Comparison of ENCODE assay signal across 19 cellular contexts in genomic region chr3:148150141-148150540, GRCh38.
A peak's percentile ranks its signal among the peaks of the same experiment; 100 is the strongest.
DNase-seq lines count a peak whose midpoint lies in the region; ATAC-seq and TF ChIP-seq lines count a peak whose summit lies in the region.
"Had no signal": no experiment of that assay in that cellular context is flagged by ENCODE, and none has a peak within 500 bp of the region (broad histone marks: within the 10 kb centered on the region; RNA-seq: fewer than 3 reads in every experiment).

No MANE protein-coding gene starts in this region.

- intact Hi-C loops in PC-3 (cut with micrococcal nuclease) (no loop called here), posterior cingulate gyrus (cut with DNase I) (no loop called here), thyroid gland (cut with DNase I) (no loop called here)

- H3K9ac ChIP-seq in PC-3 (ENCODE audit: low read length) (no peak overlapping the region), endodermal cell (ENCODE audit: extremely low read depth, low read length, poor library complexity, severe bottlenecking) (no peak overlapping the region)

- H3K27me3 ChIP-seq in ACC112 (ENCODE audit: insufficient read depth, low read length) (no peaks in the 10 kb centered on the region), PC-3 (ENCODE audit: low read length) (no peaks in the 10 kb centered on the region), endodermal cell (ENCODE audit: control insufficient read depth, insufficient read depth, low read length, poor library complexity, severe bottlenecking) (no peaks in the 10 kb centered on the region), thyroid gland (no peaks in the 10 kb centered on the region)
- H3K27me3 ChIP-seq: BE2C had no signal

- no peaks in the 10 kb centered on the region for H3K9me2 ChIP-seq in PC-3 (replicated peaks; ENCODE audit: low read length)

- H3K36me3 ChIP-seq in ACC112 (ENCODE audit: insufficient read depth, low read length), result no peaks in the 10 kb centered on the region
- no peaks in the 10 kb centered on the region for H3K36me3 ChIP-seq in PC-3 (ENCODE audit: low read depth, low read length)
- no peaks in the 10 kb centered on the region for H3K36me3 ChIP-seq in endodermal cell (ENCODE audit: control insufficient read depth, insufficient read depth, low read length)
- H3K36me3 ChIP-seq in thyroid gland, result no peaks in the 10 kb centered on the region
- H3K36me3 ChIP-seq: BE2C had no signal

- no peak overlapping the region for H3K4me3 Mint-ChIP-seq in endodermal cell
- H3K4me3 Mint-ChIP-seq: CD4-positive, CD25-positive, alpha-beta regulatory T cell; CD8-positive, alpha-beta memory T cell had no signal

- no peak overlapping the region for H3K27ac ChIP-seq in ACC112 (ENCODE audit: low read depth, low read length)
- no peak overlapping the region for H3K27ac ChIP-seq in PC-3 (ENCODE audit: low read length)
- H3K27ac ChIP-seq in endodermal cell (ENCODE audit: low read depth, low read length), result no peak overlapping the region
- H3K27ac ChIP-seq in thyroid gland, result no peak overlapping the region

- H3K36me3 Mint-ChIP-seq in endodermal cell (ENCODE audit: low read depth), result peaks cover 9% of the 10 kb centered on the region
- H3K36me3 Mint-ChIP-seq: CD4-positive, CD25-positive, alpha-beta regulatory T cell; CD8-positive, alpha-beta memory T cell had no signal

- peaks cover 29% of the 10 kb centered on the region for H3K9me3 Mint-ChIP-seq in endodermal cell

- TF ChIP-seq CTCF in PC-3 (conservative IDR thresholded peaks at IDR 0.05; ENCODE audit: low read depth, low read length), result no peak
- TF ChIP-seq CTCF in endodermal cell (conservative IDR thresholded peaks at IDR 0.05), result no peak
- no peak for TF ChIP-seq CTCF in thyroid gland (IDR thresholded peaks at IDR 0.05)

- no peaks in the 10 kb centered on the region for H3K27me3 Mint-ChIP-seq in endodermal cell (ENCODE audit: insufficient read depth)
- H3K27me3 Mint-ChIP-seq: CD8-positive, alpha-beta memory T cell had no signal

- DNase-seq in HCEC 1CT, result peak; percentile 30
- DNase-seq in PC-3, result peak; percentile 40
- no peak for DNase-seq in endodermal cell
- DNase-seq in posterior cingulate gyrus, result no peak
- DNase-seq in thyroid gland, result no peak
- no peak for DNase-seq in DMS 273 (lab: John Stamatoyannopoulos, UW; ENCODE audit: unreplicated experiment)
- DNase-seq: 8988T; BE2C; C1 segment of cervical spinal cord; CD4-positive, CD25-positive, alpha-beta regulatory T cell; CD8-positive, alpha-beta memory T cell; COR-L47; GDM1; GOT3; H7; IMR-90 had no signal

- H3K79me2 ChIP-seq in ACC112 (ENCODE audit: control insufficient read depth, insufficient read depth, low read length, unreplicated experiment) (no peaks in the 10 kb centered on the region), PC-3 (ENCODE audit: low read length) (no peaks in the 10 kb centered on the region)

- no peak overlapping the region for H3K4me3 ChIP-seq in ACC112 (ENCODE audit: low read depth, low read length)
- H3K4me3 ChIP-seq in PC-3 (ENCODE audit: low read length), result no peak overlapping the region
- no peak overlapping the region for H3K4me3 ChIP-seq in endodermal cell (ENCODE audit: low read length)
- H3K4me3 ChIP-seq in thyroid gland (replicated peaks in 1 of 3), result no peak overlapping the region
- H3K4me3 ChIP-seq: K562 had no signal

- CTCF ChIA-PET in PC-3 (lab: Charles Lee), result no interaction called here

- peak overlapping the region; percentile 31 for H2AFZ ChIP-seq in ACC112 (ENCODE audit: low read length, unreplicated experiment)
- H2AFZ ChIP-seq in PC-3 (ENCODE audit: low read length), result no peak overlapping the region

- BruUV-seq in PC-3 (replicated peaks; lab: Mats Ljungman, UMichigan), result no TSS peak

- H3F3A ChIP-seq in PC-3 (ENCODE audit: low read length, unreplicated experiment), result no peaks in the 10 kb centered on the region

- ATAC-seq in PC-3 (peak; percentile 18; the same call in 1 of the 2 replicates), GM19397 (IDR thresholded peaks at IDR 0.05; ENCODE audit: unreplicated experiment) (no peak)
- ATAC-seq: K562 had no signal

- no peaks in the 10 kb centered on the region for H4K20me1 ChIP-seq in PC-3 (ENCODE audit: low read length)

- H3K4me1 ChIP-seq in ACC112 (ENCODE audit: control insufficient read depth, insufficient read depth, low read length, unreplicated experiment) (peaks cover 21% of the 10 kb centered on the region), PC-3 (ENCODE audit: insufficient read depth, low read length) (no peaks in the 10 kb centered on the region; the same call in 1 of the 2 replicates), endodermal cell (ENCODE audit: control insufficient read depth, insufficient read depth, low read length) (no peaks in the 10 kb centered on the region), thyroid gland (peaks cover 9 to 15% of the 10 kb centered on the region in 2 donors)
- H3K4me1 ChIP-seq: BE2C had no signal

- no peak overlapping the region for H3K4me2 ChIP-seq in PC-3 (ENCODE audit: low read length)

- POLR2A ChIA-PET in PC-3 (lab: Charles Lee; ENCODE audit: unreplicated experiment), result no interaction called here

- WGBS in endodermal cell (ENCODE audit: insufficient coverage in 1 of 2, insufficient read length in 1 of 2), 2 experiments, result 100% methylated on average over 1 of the region's 2 CpGs; no CpG with 5 or more reads in 1 of the 2 experiments
- 87 to 92% methylated on average over 2 of the region's 2 CpGs for WGBS in thyroid gland, 2 donors

- H3K4me1 Mint-ChIP-seq in endodermal cell, result peaks cover 6% of the 10 kb centered on the region
- H3K4me1 Mint-ChIP-seq: CD4-positive, CD25-positive, alpha-beta regulatory T cell; CD8-positive, alpha-beta memory T cell had no signal

- no peak for TF ChIP-seq POLR2A in thyroid gland (IDR thresholded peaks at IDR 0.05)

- peak overlapping the region; percentile 85 for H3K27ac Mint-ChIP-seq in endodermal cell
- H3K27ac Mint-ChIP-seq: CD4-positive, CD25-positive, alpha-beta regulatory T cell; CD8-positive, alpha-beta memory T cell had no signal

- H3K9me3 ChIP-seq in PC-3 (ENCODE audit: low read length) (no peaks in the 10 kb centered on the region), endodermal cell (ENCODE audit: control insufficient read depth, low read length) (peaks cover 8% of the 10 kb centered on the region), thyroid gland (no peaks in the 10 kb centered on the region)
- H3K9me3 ChIP-seq: BE2C had no signal

Comparison
In these comparisons a context has a peak if more than half of its experiments do, and no peak if none do; other contexts are left out.
1. DNase-seq: peak in HCEC 1CT (single experiment) and PC-3 (single experiment); none in endodermal cell (single experiment), posterior cingulate gyrus (0 of 10), thyroid gland (0 of 2) and DMS 273 (single experiment).